ENCODE assay signal across 20 cellular contexts in the genomic region with DNA sequence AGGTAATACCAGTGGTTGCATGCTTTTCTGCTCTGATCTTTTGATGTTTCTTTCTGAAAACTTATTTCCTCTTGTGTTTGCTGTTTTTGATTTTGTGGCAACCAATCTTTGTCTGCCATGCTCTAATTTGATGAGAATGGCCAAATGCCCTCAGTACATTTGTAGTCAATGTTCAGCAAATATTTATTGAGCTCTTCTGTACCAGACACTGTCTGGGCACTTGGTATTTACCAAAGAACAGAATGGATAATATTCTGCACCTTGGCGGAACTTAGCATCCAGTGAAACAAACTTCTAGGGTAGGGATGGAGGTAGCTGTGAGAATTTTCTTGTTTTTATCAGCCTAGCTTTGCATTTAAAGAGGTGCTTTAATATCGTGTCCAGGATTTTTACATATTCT. TPM values are rescaled to one million over a fixed set of nuclear protein-coding genes. Genes with fewer than 3 reads are reported as not detected.
DNase-seq lines count a peak whose midpoint lies in the region; ATAC-seq and TF ChIP-seq lines count a peak whose summit lies in the region.
"Had no signal": no experiment of that assay in that cellular context is flagged by ENCODE, and none has a peak within 500 bp of the region (broad histone marks: within the 10 kb centered on the region; RNA-seq: fewer than 3 reads in every experiment).

No MANE protein-coding gene starts in this region.

- no peak for TF ChIP-seq CTCF in psoas muscle (IDR thresholded peaks at IDR 0.05)

- H3K9me3 Mint-ChIP-seq in activated naive CD4-positive, alpha-beta T cell treated with anti-CD3 and anti-CD28 coated beads, Interleukin-2, amount 50 U/mL, for 72 hours = peaks cover 0 to 10% of the 10 kb centered on the region in 2 donors
- H3K9me3 Mint-ChIP-seq in CD8-positive, alpha-beta memory T cell = no peaks in the 10 kb centered on the region
- no peaks in the 10 kb centered on the region for H3K9me3 Mint-ChIP-seq in immature natural killer cell
- H3K9me3 Mint-ChIP-seq: CD4-positive, alpha-beta memory T cell had no signal

- H3K27ac Mint-ChIP-seq in activated naive CD4-positive, alpha-beta T cell treated with anti-CD3 and anti-CD28 coated beads, Interleukin-2, amount 50 U/mL, for 72 hours = peak overlapping the region; percentile 17 to 44
- H3K27ac Mint-ChIP-seq in CD8-positive, alpha-beta memory T cell = peak overlapping the region in 2 of 8 donors; percentile 15 to 34
- peak overlapping the region in 2 of 6 donors; percentile 10 to 11 for H3K27ac Mint-ChIP-seq in immature natural killer cell
- H3K27ac Mint-ChIP-seq: GM23338 had no signal

- H3K4me1 ChIP-seq in CD8-positive, alpha-beta memory T cell (ENCODE audit: insufficient read depth, low read length) = peaks cover 48% of the 10 kb centered on the region
- peaks cover 50% of the 10 kb centered on the region for H3K4me1 ChIP-seq in psoas muscle
- H3K4me1 ChIP-seq: BE2C had no signal

- WGBS in psoas muscle, 3 donors = 50 to 58% (median 50%) methylated on average over 2 of the region's 2 CpGs

- ATAC-seq in activated naive CD4-positive, alpha-beta T cell treated with anti-CD3 and anti-CD28 coated beads, Interleukin-2, amount 50 U/mL, for 72 hours = no peak
- ATAC-seq in psoas muscle = no peak
- no peak for ATAC-seq in GM19023 (IDR thresholded peaks at IDR 0.05; ENCODE audit: unreplicated experiment)
- ATAC-seq: GM23338, HCT116 had no signal

- H3K36me3 ChIP-seq in CD8-positive, alpha-beta memory T cell (ENCODE audit: insufficient read depth, low read length) = no peaks in the 10 kb centered on the region
- no peaks in the 10 kb centered on the region for H3K36me3 ChIP-seq in psoas muscle (ENCODE audit: insufficient read depth in 1 of 2, low read depth in 1 of 2)
- H3K36me3 ChIP-seq: Peyer's patch had no signal

- CTCF ChIA-PET in CD8-positive, alpha-beta memory T cell (lab: Charles Lee) = no interaction called here

- peak overlapping the region in 4 of 7 donors; percentile 2 to 58 (median 38) for H3K4me3 Mint-ChIP-seq in CD8-positive, alpha-beta memory T cell
- peak overlapping the region in 3 of 5 donors; percentile 3 to 24 (median 11) for H3K4me3 Mint-ChIP-seq in immature natural killer cell
- H3K4me3 Mint-ChIP-seq: GM23338 had no signal

- intact Hi-C loops in psoas muscle (cut with DNase I) = no loop called here

- POLR2A ChIA-PET in CD8-positive, alpha-beta memory T cell (lab: Charles Lee) = no interaction called here

- no peaks in the 10 kb centered on the region for H3K9me3 ChIP-seq in CD8-positive, alpha-beta memory T cell (ENCODE audit: low read length)
- H3K9me3 ChIP-seq in psoas muscle = no peaks in the 10 kb centered on the region
- H3K9me3 ChIP-seq: Peyer's patch had no signal

- no peak overlapping the region for H3K27ac ChIP-seq in CD8-positive, alpha-beta memory T cell (ENCODE audit: low read depth, low read length)
- H3K27ac ChIP-seq in psoas muscle = peak overlapping the region; percentile 68
- H3K27ac ChIP-seq: Peyer's patch had no signal

- peaks cover 0 to 58% of the 10 kb centered on the region in 2 donors for H3K36me3 Mint-ChIP-seq in activated naive CD4-positive, alpha-beta T cell treated with anti-CD3 and anti-CD28 coated beads, Interleukin-2, amount 50 U/mL, for 72 hours
- H3K36me3 Mint-ChIP-seq in CD8-positive, alpha-beta memory T cell = peaks cover 0 to 26% (median 5%) of the 10 kb centered on the region in 3 donors
- H3K36me3 Mint-ChIP-seq in immature natural killer cell = no peaks in the 10 kb centered on the region

- H3K4me1 Mint-ChIP-seq in CD8-positive, alpha-beta memory T cell = peaks cover 65 to 86% (median 85%) of the 10 kb centered on the region in 3 donors
- H3K4me1 Mint-ChIP-seq in immature natural killer cell = peaks cover 75 to 87% of the 10 kb centered on the region in 2 donors

- no peak for DNase-seq in activated naive CD4-positive, alpha-beta T cell treated with anti-CD3 and anti-CD28 coated beads, Interleukin-2, amount 50 U/mL, for 72 hours (ENCODE audit: low spot score in 2 of 2)
- no peak for DNase-seq in activated naive CD4-positive, alpha-beta T cell treated with anti-CD3 and anti-CD28 coated beads, Interleukin-2, amount 50 U/mL, for 16 hours
- DNase-seq in CD8-positive, alpha-beta memory T cell = no peak
- DNase-seq in immature natural killer cell (no peak), psoas muscle (no peak), NCI-H2081 (lab: John Stamatoyannopoulos, UW) (no peak), OCI-M1 (lab: John Stamatoyannopoulos, UW) (no peak)
- DNase-seq: BE2C; CD4-positive, alpha-beta memory T cell; DMS53; EL; NCI-H1092 treated with DMSO at 0.1 percent for 48 hours; NCI-H146; NCI-H2029 treated with DMSO at 0.1 percent for 48 hours; NCI-H446 treated with DMSO at 0.1 percent for 48 hours; NCI-H69; Peyer's patch had no signal

- H3K4me3 ChIP-seq in CD8-positive, alpha-beta memory T cell (ENCODE audit: low read length) = no peak overlapping the region
- H3K4me3 ChIP-seq in psoas muscle = no peak overlapping the region
- H3K4me3 ChIP-seq: GM23338, Peyer's patch had no signal

- no peaks in the 10 kb centered on the region for H3K27me3 ChIP-seq in CD8-positive, alpha-beta memory T cell (ENCODE audit: insufficient read depth, low read length, poor library complexity, severe bottlenecking)
- no peaks in the 10 kb centered on the region for H3K27me3 ChIP-seq in psoas muscle (ENCODE audit: insufficient read depth in 3 of 3, low read length in 2 of 3)
- H3K27me3 ChIP-seq: BE2C, Peyer's patch had no signal

- no peaks in the 10 kb centered on the region for H3K27me3 Mint-ChIP-seq in CD8-positive, alpha-beta memory T cell
- H3K27me3 Mint-ChIP-seq in immature natural killer cell (ENCODE audit: low read depth in 3 of 3) = no peaks in the 10 kb centered on the region
- H3K27me3 Mint-ChIP-seq: CD4-positive, alpha-beta memory T cell had no signal

RNA-seq across cellular contexts. Expression of a gene that starts 19.6 kb away (rescaled TPM):
- total RNA-seq in activated naive CD4-positive, alpha-beta T cell treated with anti-CD3 and anti-CD28 coated beads, Interleukin-2, amount 50 U/mL, for 72 hours = 100 to 1,000 TPM; 118 to 149 TPM
- 100 to 1,000 TPM; 118 to 119 TPM for total RNA-seq in CD8-positive, alpha-beta memory T cell
- polyA plus RNA-seq in CD8-positive, alpha-beta memory T cell = 49.3 TPM
- polyA plus RNA-seq in immature natural killer cell = 10 to 100 TPM; 18.2 to 48.4 (median 29.8) TPM
- 100 to 1,000 TPM in 1 of 4 donors, 10 to 100 TPM in 3; 58.8 to 102 (median 70.2) TPM for total RNA-seq in psoas muscle
- polyA plus RNA-seq in psoas muscle = 10 to 100 TPM; 19.7 to 43.2 (median 26.8) TPM
